8 cellular contexts compared by ENCODE assay signal in the genomic region with DNA sequence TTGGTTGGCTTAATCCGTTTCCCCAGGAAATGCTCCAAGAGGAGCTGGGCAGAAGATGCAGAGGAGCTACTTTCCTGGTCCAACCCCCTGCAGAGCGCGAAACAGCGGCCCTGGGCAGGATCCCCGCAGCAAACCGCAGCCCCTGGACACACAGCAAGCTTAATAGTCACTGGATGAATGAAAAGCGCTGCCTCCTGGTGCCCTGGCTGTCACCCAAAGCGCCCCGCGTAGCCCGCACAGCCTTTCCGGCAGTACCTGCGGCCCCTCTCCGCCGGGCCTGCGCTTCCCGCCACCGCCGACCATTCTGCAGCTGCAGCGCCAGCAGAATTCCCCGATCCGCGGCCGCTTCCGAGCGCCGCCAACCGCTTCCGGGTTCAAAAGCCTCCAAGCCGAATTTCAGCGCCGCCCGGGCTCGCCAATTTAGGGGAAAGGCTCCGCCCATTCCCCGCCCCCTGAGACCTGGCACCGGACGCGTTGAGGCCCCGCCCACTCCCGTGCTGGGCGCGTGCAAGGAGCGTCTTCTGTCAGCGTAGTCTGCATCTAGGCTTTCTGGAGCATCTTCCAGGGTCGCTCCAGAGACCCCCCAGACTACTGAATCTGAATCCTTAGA. TPM values are rescaled to one million over a fixed set of nuclear protein-coding genes. Genes with fewer than 3 reads are reported as not detected.
DNase-seq lines count a peak whose midpoint lies in the region; ATAC-seq and TF ChIP-seq lines count a peak whose summit lies in the region.

HPF1 (minus strand) TSS at position 370 of the 610 bp plus-strand sequence; CDS start at position 303, 67 bp downstream.

- ATAC-seq in GM21717 (IDR thresholded peaks at IDR 0.05; ENCODE audit: unreplicated experiment), result peak; percentile 95

- H3K36me3 ChIP-seq in esophagus (ENCODE audit: control insufficient read depth in 2 of 2, insufficient read depth in 2 of 2, low read length in 1 of 2) (no peaks in the 10 kb centered on the region), muscle layer of colon (ENCODE audit: insufficient read depth, low read length) (no peaks in the 10 kb centered on the region)

- peak within 1 kb of the TSS; percentile 61 to 65 for H3K27ac ChIP-seq in esophagus (ENCODE audit: low read depth in 2 of 2, low read length in 1 of 2)
- H3K27ac ChIP-seq in muscle layer of colon (ENCODE audit: low read depth, low read length), result peak within 1 kb of the TSS; percentile 87

- H3K4me1 ChIP-seq in esophagus (ENCODE audit: control insufficient read depth in 2 of 2, insufficient read depth in 2 of 2, low read length in 1 of 2) (peaks cover 0 to 2% of the 10 kb centered on the region in 2 donors), muscle layer of colon (ENCODE audit: insufficient read depth, low read length) (peaks cover 14% of the 10 kb centered on the region)

- peak within 1 kb of the TSS; percentile 87 for H3K9ac ChIP-seq in muscle layer of colon (ENCODE audit: low read length)

- in situ Hi-C loops in KBM-7 (cut with MboI; ENCODE audit: low pct_unique_long_range_greater_than_20kb, low sequenced_read_pairs), result no loop called here

- peak within 1 kb of the TSS; percentile 79 to 93 for H3K4me3 ChIP-seq in esophagus (ENCODE audit: low read depth in 1 of 2, low read length in 2 of 2)
- peak within 1 kb of the TSS; percentile 86 to 98 for H3K4me3 ChIP-seq in muscle layer of colon (ENCODE audit: low read depth in 1 of 2, low read length in 2 of 2)

- 0 to 1% methylated on average over 46 of the region's 46 CpGs for whole genome bisulfite sequencing in esophagus, 2 donors

- H3K27me3 ChIP-seq in esophagus (ENCODE audit: control insufficient read depth in 1 of 2, insufficient read depth in 2 of 2, low read length in 2 of 2) (no peaks in the 10 kb centered on the region), muscle layer of colon (ENCODE audit: control insufficient read depth in 1 of 2, insufficient read depth in 2 of 2, low read length in 2 of 2) (no peaks in the 10 kb centered on the region)

- DNase-seq in DMS53 (lab: John Stamatoyannopoulos, UW) (peak; percentile 93), KBM-7 (peak; percentile 95)
- DNase-seq in activated T-cell treated with anti-CD3 and anti-CD28 coated beads, Interleukin-2, amount 50 U/mL, for 48 hours, result peak; percentile 97
- peak; percentile 87 to 90 for DNase-seq in stimulated activated CD8-positive, alpha-beta memory T cell treated with anti-CD3 and anti-CD28 coated beads, Interleukin-7, amount 100 ng/mL, for 4 hours (ENCODE audit: low read depth in 2 of 2)

- H3K9me3 ChIP-seq in esophagus (ENCODE audit: control insufficient read depth in 2 of 2, insufficient read depth in 1 of 2, low read depth in 1 of 2, low read length in 1 of 2) (no peaks in the 10 kb centered on the region), muscle layer of colon (ENCODE audit: low read length) (no peaks in the 10 kb centered on the region)

TF ChIP-seq in PFSK-1, 5 proteins besides CTCF, POLR2A, EP300 and RAD21:
- TF ChIP-seq TAF1 (IDR thresholded peaks at IDR 0.05; ENCODE audit: borderline replicate concordance, insufficient read depth, low read length), result peak; percentile 68; the same call in 1 of the 2 replicates
- no peak for TF ChIP-seq FOXP2 (optimal IDR thresholded peaks at IDR 0.05; ENCODE audit: borderline replicate concordance, extremely low read depth, extremely low read length, insufficient read depth)
- peak; percentile 76 for TF ChIP-seq POLR2AphosphoS5 (IDR thresholded peaks at IDR 0.05; ENCODE audit: low read depth, low read length)
- no peak; a peak in 2 of 4 replicates for TF ChIP-seq REST (IDR thresholded peaks at IDR 0.05; ENCODE audit: insufficient read depth in 1 of 2, low read depth in 2 of 2, low read length in 2 of 2)
- peak; percentile 49; the same call in 1 of the 2 replicates for TF ChIP-seq SIN3A (IDR thresholded peaks at IDR 0.05; ENCODE audit: borderline replicate concordance, insufficient read depth, low read length)

RNA-seq across cellular contexts. Expression of gene HPF1, which starts in this region (rescaled TPM):
- polyA plus RNA-seq in PFSK-1 (2012; ENCODE audit: insufficient read length, low read depth), result 6.7 TPM
- polyA plus RNA-seq in esophagus, result 10 to 100 TPM; 16.6 to 19.2 TPM

Comparison
In these comparisons a context has a peak if more than half of its experiments do, and no peak if none do; other contexts are left out.
1. Peak in every context shown above with its lines: DNase-seq, ATAC-seq, H3K4me3 ChIP-seq and H3K27ac ChIP-seq.